Comparison of ENCODE assay signal across 9 cellular contexts in the genomic region with DNA sequence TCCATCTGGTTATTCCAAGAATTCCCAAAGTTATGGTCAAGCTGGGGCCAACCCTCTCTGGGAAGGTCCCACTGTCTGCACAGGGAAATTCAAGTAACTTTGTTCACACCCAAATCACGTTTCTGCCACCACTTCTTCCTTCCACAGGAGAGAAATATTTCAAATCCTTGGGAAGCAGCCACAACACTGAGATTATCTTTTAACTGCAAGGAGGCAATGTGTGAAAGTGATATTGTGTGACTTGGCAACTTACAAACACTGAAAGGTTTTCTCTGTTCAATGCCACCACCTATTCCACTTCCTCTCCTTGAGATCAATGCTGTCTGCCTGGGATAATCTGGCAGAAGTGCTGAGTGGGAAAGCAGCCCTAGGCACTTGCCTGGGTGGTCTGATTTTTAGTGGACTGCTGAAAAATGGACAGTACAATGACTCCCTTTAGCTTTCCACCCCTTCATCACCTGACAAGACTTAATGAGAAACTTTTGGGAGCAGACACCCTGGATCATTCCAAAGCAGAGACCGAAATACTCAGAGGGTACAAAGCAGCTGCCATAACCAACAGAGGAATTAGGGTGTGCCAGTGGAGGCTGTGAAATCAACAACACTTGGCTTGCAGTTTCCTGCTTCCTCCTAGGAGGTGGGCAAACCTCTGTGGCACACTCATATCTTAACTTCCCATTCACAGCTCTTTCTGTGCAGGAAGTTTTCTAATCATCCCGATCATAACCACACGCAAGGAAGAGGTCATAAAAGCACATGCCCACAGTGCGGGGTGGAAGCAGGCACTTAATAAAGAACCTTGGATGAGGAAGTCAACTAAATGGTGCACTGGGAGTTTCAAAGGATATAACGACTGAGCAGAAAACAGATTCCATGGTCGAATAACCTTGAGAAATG. TPM values are rescaled to one million over a fixed set of nuclear protein-coding genes. Genes with fewer than 3 reads are reported as not detected.
A peak's percentile ranks its signal among the peaks of the same experiment; 100 is the strongest.
DNase-seq lines count a peak whose midpoint lies in the region; ATAC-seq, FAIRE-seq and TF ChIP-seq lines count a peak whose summit lies in the region.
"Had no signal": no experiment of that assay in that cellular context is flagged by ENCODE, and none has a peak within 500 bp of the region (broad histone marks: within the 10 kb centered on the region; RNA-seq: fewer than 3 reads in every experiment).

No MANE protein-coding gene starts in this region.

- H3K27me3 ChIP-seq in K562 (ENCODE audit: control insufficient read depth in 2 of 2, insufficient read depth in 2 of 2, low read length in 2 of 2), result no peaks in the 10 kb centered on the region
- no peaks in the 10 kb centered on the region for H3K27me3 ChIP-seq in vagina

- no peaks in the 10 kb centered on the region for H3K27me3 Mint-ChIP-seq in memory B cell

- DNase-seq in Right ventricle myocardium inferior (ENCODE audit: missing footprints) (no peak), cardiac septum (ENCODE audit: low spot score) (no peak), K562 (ENCODE audit: extremely low read depth in 1 of 4, low spot score in 3 of 4) (no peak), memory B cell (ENCODE audit: low spot score in 2 of 2) (no peak), vagina (ENCODE audit: extremely low spot score in 2 of 2) (no peak), omental fat pad (ENCODE audit: low spot score) (no peak), NCI-H2081 treated with DMSO at 0.1 percent for 48 hours (lab: John Stamatoyannopoulos, UW) (no peak)
- DNase-seq: COR-L47 had no signal

- TF ChIP-seq POLR2A in K562 (conservative IDR thresholded peaks at IDR 0.05) (no peak), vagina (IDR thresholded peaks at IDR 0.05) (no peak)

- CTCF ChIA-PET in K562 (lab: Yijun Ruan, JAX; ENCODE audit: low intra/inter-chr PET ratio), result no interaction called here

- H3K27ac ChIP-seq in K562 (ENCODE audit: extremely low read depth, low read depth, low read length), result no peak overlapping the region
- H3K27ac ChIP-seq in vagina, result peak overlapping the region; percentile 40

- ATAC-seq in Right ventricle myocardium inferior (peak; percentile 12), K562 (no peak), memory B cell (ENCODE audit: low read depth) (no peak), omental fat pad (ENCODE audit: low FRiP score) (no peak), HG02970 (IDR thresholded peaks at IDR 0.05; ENCODE audit: low FRiP score, unreplicated experiment) (no peak)

- no peak overlapping the region for H2AFZ ChIP-seq in K562 (ENCODE audit: low read depth, low read length)

- H3K9ac ChIP-seq in K562 (ENCODE audit: insufficient read depth in 1 of 2, low read depth in 2 of 2, low read length in 2 of 2), result no peak overlapping the region

- H3K36me3 Mint-ChIP-seq in memory B cell, result peaks cover 24% of the 10 kb centered on the region

- H3K4me3 Mint-ChIP-seq in memory B cell, result peak overlapping the region; percentile 41

- no peak overlapping the region for H3K4me2 ChIP-seq in K562 (ENCODE audit: insufficient read depth, low read length)

- in situ Hi-C loops in K562 (cut with MboI), result no loop called here

- no peak for FAIRE-seq in K562 (lab: Jason Lieb, UNC)

- POLR2A ChIA-PET in K562 (lab: Yijun Ruan, JAX), result interaction anchor here (0.5 to 1.2 kb wide), 3 partner anchors 10 to 169 kb away, joined by 3 to 5 read pairs (median 3); no protein-coding TSS in a partner anchor

- intact Hi-C loops in Right ventricle myocardium inferior (cut with DNase I) (no loop called here), cardiac septum (cut with DNase I) (no loop called here), K562 (cut with micrococcal nuclease) (no loop called here), vagina (cut with DNase I) (no loop called here)

- H3K9me1 ChIP-seq in K562 (ENCODE audit: control insufficient read depth, insufficient read depth, low read length), result peaks cover 7% of the 10 kb centered on the region

- H3K4me3 ChIP-seq in K562, result no peak overlapping the region
- H3K4me3 ChIP-seq in vagina, result no peak overlapping the region

- H3K9me3 Mint-ChIP-seq in memory B cell, result no peaks in the 10 kb centered on the region

- H4K20me1 ChIP-seq in K562 (replicated peaks; ENCODE audit: control insufficient read depth, insufficient read depth, low read length), result peaks cover 10% of the 10 kb centered on the region; the same call in 1 of the 2 replicates

- peaks cover 73% of the 10 kb centered on the region for H3K79me2 ChIP-seq in K562 (ENCODE audit: control insufficient read depth, insufficient read depth, low read length)

- 78% methylated on average over 7 of the region's 7 CpGs for WGBS in K562 (ENCODE audit: insufficient coverage, low coverage, missing lambda C conversion rate)

- no peak for TF ChIP-seq EP300 in K562 (IDR thresholded peaks at IDR 0.05; ENCODE audit: low read length)

- peaks cover 45% of the 10 kb centered on the region for H3K36me3 ChIP-seq in K562 (ENCODE audit: control insufficient read depth, insufficient read depth, low read length)
- no peaks in the 10 kb centered on the region for H3K36me3 ChIP-seq in vagina

- H3K27ac Mint-ChIP-seq in memory B cell, result peak overlapping the region; percentile 38

- H3K9me3 ChIP-seq in K562 (replicated peaks; ENCODE audit: control insufficient read depth, insufficient read depth, low read depth, low read length), result no peaks in the 10 kb centered on the region; the same call in 1 of the 2 replicates
- H3K9me3 ChIP-seq in vagina, result no peaks in the 10 kb centered on the region

- TF ChIP-seq CTCF in K562 (IDR thresholded peaks at IDR 0.05 in 2 of 3, conservative IDR thresholded peaks at IDR 0.05 in 1 of 3; ENCODE audit: insufficient read depth in 2 of 3, low read depth in 1 of 3, low read length in 3 of 3), result no peak
- TF ChIP-seq CTCF in vagina (IDR thresholded peaks at IDR 0.05), result no peak
- no peak for TF ChIP-seq CTCF in omental fat pad (IDR thresholded peaks at IDR 0.05)

- H3K4me1 Mint-ChIP-seq in memory B cell, result peaks cover 57% of the 10 kb centered on the region

- no TSS peak for BruUV-seq in K562 (replicated peaks; lab: Mats Ljungman, UMichigan)

- TF ChIP-seq RAD21 in K562 (CRISPR knock-in tag; conservative IDR thresholded peaks at IDR 0.05 in 1 of 2, IDR thresholded peaks at IDR 0.05 in 1 of 2), result no peak

- H3K4me1 ChIP-seq in K562 (replicated peaks in 1 of 2; ENCODE audit: control insufficient read depth in 2 of 2, insufficient read depth in 2 of 2, low read length in 2 of 2) (peaks cover 15 to 22% of the 10 kb centered on the region in 2 experiments; a peak in 3 of 5 replicates), vagina (peaks cover 95% of the 10 kb centered on the region)

RNA-seq across cellular contexts. Expression of a gene that starts 5.4 kb away (rescaled TPM):
- total RNA-seq in Right ventricle myocardium inferior (42.6 TPM), cardiac septum (33.3 TPM), K562 (2014; rRNA removed) (15.2 and 23.5 TPM in 2 replicates), K562 (2014; rRNA removed; fragmentation: Illumina TruSeq; extraction: Trizol) (16.0 and 17.0 TPM in 2 replicates), K562 (2015; rRNA removed; fragmentation: Illumina TruSeq; extraction: Trizol) (20.0 and 20.1 TPM in 2 replicates), K562 (2021) (40.9 and 44.6 TPM in 2 replicates), vagina (56.7 TPM), omental fat pad (10 to 100 TPM; 55.5 to 99.4 (median 63.7) TPM)
- 69.8 and 124 TPM in 2 replicates for total RNA-seq in K562 (2011; cell fraction: chromatin; rRNA removed; ENCODE audit: low replicate concordance)
- 114 and 116 TPM in 2 replicates for total RNA-seq in K562 (2011; cell fraction: nucleolus; rRNA removed)
- 109 and 111 TPM in 2 replicates for total RNA-seq in K562 (2011; cell fraction: nucleoplasm; rRNA removed)
- polyA plus RNA-seq in K562 (2011; rRNA removed) (40.2 and 90.8 TPM in 2 replicates), K562 (2014; fragmentation: Illumina TruSeq; extraction: Trizol) (53.7 and 61.1 TPM in 2 replicates), K562 (2014; fragmentation: Nextera tagmentation; extraction: Ambion mirVana) (10 to 100 TPM in 1 of 2 experiments, 1 to 10 TPM in 1; 5.9 to 11.2 TPM), K562 (2014; rRNA removed) (28.1 and 40.0 TPM in 2 replicates)
- polyA plus RNA-seq in K562 (2011; cell fraction: cytosol; rRNA removed), result 101 and 104 TPM in 2 replicates
- 78.5 and 87.1 TPM in 2 replicates for polyA plus RNA-seq in K562 (2011; cell fraction: nucleus; rRNA removed)
- 44.8 and 53.4 TPM in 2 replicates for polyA plus RNA-seq in K562 (2012)
- polyA minus RNA-seq in K562 (2011; rRNA and poly(A)+ RNA removed), result 44.2 and 47.1 TPM in 2 replicates
- polyA minus RNA-seq in K562 (2011; cell fraction: cytosol; rRNA and poly(A)+ RNA removed), result 29.1 and 32.0 TPM in 2 replicates
- 20.1 and 28.2 TPM in 2 replicates for polyA minus RNA-seq in K562 (2011; cell fraction: nucleus; rRNA and poly(A)+ RNA removed)

RNA-seq across cellular contexts. Expression of a gene that starts 22.0 kb away (rescaled TPM):
- total RNA-seq in Right ventricle myocardium inferior (60.8 TPM), cardiac septum (44.5 TPM), K562 (2014; rRNA removed) (40.5 and 58.3 TPM in 2 replicates), K562 (2014; rRNA removed; fragmentation: Illumina TruSeq; extraction: Trizol) (28.1 and 34.5 TPM in 2 replicates), K562 (2015; rRNA removed; fragmentation: Illumina TruSeq; extraction: Trizol) (28.8 and 30.7 TPM in 2 replicates), K562 (2021) (40.3 and 42.1 TPM in 2 replicates), vagina (43.2 TPM), omental fat pad (10 to 100 TPM; 35.9 to 52.2 (median 44.7) TPM)
- total RNA-seq in K562 (2011; cell fraction: chromatin; rRNA removed; ENCODE audit: low replicate concordance), result 120 and 254 TPM in 2 replicates
- 166 and 183 TPM in 2 replicates for total RNA-seq in K562 (2011; cell fraction: nucleolus; rRNA removed)
- 164 and 172 TPM in 2 replicates for total RNA-seq in K562 (2011; cell fraction: nucleoplasm; rRNA removed)
- polyA plus RNA-seq in K562 (2011; rRNA removed) (56.8 and 73.8 TPM in 2 replicates), K562 (2014; fragmentation: Illumina TruSeq; extraction: Trizol) (78.7 and 105 TPM in 2 replicates), K562 (2014; fragmentation: Nextera tagmentation; extraction: Ambion mirVana) (10 to 100 TPM; 41.8 to 46.7 TPM), K562 (2014; rRNA removed) (36.3 and 41.2 TPM in 2 replicates)
- polyA plus RNA-seq in K562 (2011; cell fraction: cytosol; rRNA removed), result 76.8 and 97.4 TPM in 2 replicates
- polyA plus RNA-seq in K562 (2011; cell fraction: nucleus; rRNA removed), result 152 and 243 TPM in 2 replicates
- polyA plus RNA-seq in K562 (2012), result 60.4 and 65.3 TPM in 2 replicates
- polyA minus RNA-seq in K562 (2011; rRNA and poly(A)+ RNA removed), result 79.0 and 93.6 TPM in 2 replicates
- 38.3 and 38.9 TPM in 2 replicates for polyA minus RNA-seq in K562 (2011; cell fraction: cytosol; rRNA and poly(A)+ RNA removed)
- polyA minus RNA-seq in K562 (2011; cell fraction: nucleus; rRNA and poly(A)+ RNA removed), result 95.3 and 121 TPM in 2 replicates

RNA-seq across cellular contexts. Expression of a gene that starts 24.9 kb away (rescaled TPM):
- 42.3 TPM for total RNA-seq in Right ventricle myocardium inferior
- 25.6 TPM for total RNA-seq in cardiac septum
- 107 and 242 TPM in 2 replicates for total RNA-seq in K562 (2011; cell fraction: chromatin; rRNA removed; ENCODE audit: low replicate concordance)
- 124 and 125 TPM in 2 replicates for total RNA-seq in K562 (2011; cell fraction: nucleolus; rRNA removed)
- 82.4 and 89.4 TPM in 2 replicates for total RNA-seq in K562 (2011; cell fraction: nucleoplasm; rRNA removed)
- 34.9 and 35.9 TPM in 2 replicates for total RNA-seq in K562 (2014; rRNA removed)
- total RNA-seq in K562 (2014; rRNA removed; fragmentation: Illumina TruSeq; extraction: Trizol), result 18.2 and 19.3 TPM in 2 replicates
- 24.9 and 25.5 TPM in 2 replicates for total RNA-seq in K562 (2015; rRNA removed; fragmentation: Illumina TruSeq; extraction: Trizol)
- 36.9 and 38.3 TPM in 2 replicates for total RNA-seq in K562 (2021)
- 61.5 and 68.0 TPM in 2 replicates for polyA plus RNA-seq in K562 (2011; rRNA removed)
- 45.9 and 75.1 TPM in 2 replicates for polyA plus RNA-seq in K562 (2011; cell fraction: cytosol; rRNA removed)
- polyA plus RNA-seq in K562 (2011; cell fraction: nucleus; rRNA removed), result 426 and 551 TPM in 2 replicates
- polyA plus RNA-seq in K562 (2012), result 42.4 and 44.3 TPM in 2 replicates
- polyA plus RNA-seq in K562 (2014; fragmentation: Illumina TruSeq; extraction: Trizol), result 43.2 and 49.7 TPM in 2 replicates
- polyA plus RNA-seq in K562 (2014; fragmentation: Nextera tagmentation; extraction: Ambion mirVana), result under 1 TPM; 0.68 to 0.88 TPM
- 60.9 and 62.5 TPM in 2 replicates for polyA plus RNA-seq in K562 (2014; rRNA removed)
- polyA minus RNA-seq in K562 (2011; rRNA and poly(A)+ RNA removed), result 23.1 and 27.7 TPM in 2 replicates
- polyA minus RNA-seq in K562 (2011; cell fraction: cytosol; rRNA and poly(A)+ RNA removed), result 13.6 and 16.5 TPM in 2 replicates
- polyA minus RNA-seq in K562 (2011; cell fraction: nucleus; rRNA and poly(A)+ RNA removed), result 38.5 and 48.7 TPM in 2 replicates
- total RNA-seq in vagina, result 75.9 TPM
- 10 to 100 TPM; 23.2 to 52.6 (median 41.4) TPM for total RNA-seq in omental fat pad

RNA-seq across cellular contexts. Expression of a gene that starts 38.8 kb away (rescaled TPM):
- 110 TPM for total RNA-seq in Right ventricle myocardium inferior
- total RNA-seq in cardiac septum, result 62.5 TPM
- 89.6 and 158 TPM in 2 replicates for total RNA-seq in K562 (2011; cell fraction: chromatin; rRNA removed; ENCODE audit: low replicate concordance)
- total RNA-seq in K562 (2011; cell fraction: nucleolus; rRNA removed), result 91.7 and 93.2 TPM in 2 replicates
- total RNA-seq in K562 (2011; cell fraction: nucleoplasm; rRNA removed), result 102 and 120 TPM in 2 replicates
- 26.1 and 27.6 TPM in 2 replicates for total RNA-seq in K562 (2014; rRNA removed)
- total RNA-seq in K562 (2014; rRNA removed; fragmentation: Illumina TruSeq; extraction: Trizol), result 28.2 and 29.4 TPM in 2 replicates
- total RNA-seq in K562 (2015; rRNA removed; fragmentation: Illumina TruSeq; extraction: Trizol), result 17.5 and 19.1 TPM in 2 replicates
- total RNA-seq in K562 (2021), result 40.3 and 43.0 TPM in 2 replicates
- 50.4 and 58.4 TPM in 2 replicates for polyA plus RNA-seq in K562 (2011; rRNA removed)
- 36.0 and 55.5 TPM in 2 replicates for polyA plus RNA-seq in K562 (2011; cell fraction: cytosol; rRNA removed)
- 288 and 307 TPM in 2 replicates for polyA plus RNA-seq in K562 (2011; cell fraction: nucleus; rRNA removed)
- polyA plus RNA-seq in K562 (2012), result 18.3 and 40.2 TPM in 2 replicates
- polyA plus RNA-seq in K562 (2014; fragmentation: Illumina TruSeq; extraction: Trizol), result 29.7 and 35.3 TPM in 2 replicates
- 10 to 100 TPM in 1 of 2 experiments, 1 to 10 TPM in 1; 6.8 to 10.2 TPM for polyA plus RNA-seq in K562 (2014; fragmentation: Nextera tagmentation; extraction: Ambion mirVana)
- 47.9 and 50.4 TPM in 2 replicates for polyA plus RNA-seq in K562 (2014; rRNA removed)
- polyA minus RNA-seq in K562 (2011; rRNA and poly(A)+ RNA removed), result 19.0 and 21.3 TPM in 2 replicates
- 7.7 and 8.3 TPM in 2 replicates for polyA minus RNA-seq in K562 (2011; cell fraction: cytosol; rRNA and poly(A)+ RNA removed)
- 35.0 and 39.9 TPM in 2 replicates for polyA minus RNA-seq in K562 (2011; cell fraction: nucleus; rRNA and poly(A)+ RNA removed)
- total RNA-seq in vagina, result 51.6 TPM
- 10 to 100 TPM; 45.0 to 89.9 (median 59.8) TPM for total RNA-seq in omental fat pad

RNA-seq across cellular contexts. Expression of a gene that starts 41.4 kb away (rescaled TPM):
- total RNA-seq in Right ventricle myocardium inferior (2.8 TPM), cardiac septum (0.67 TPM), K562 (2014; rRNA removed) (not detected in 2 replicates), K562 (2014; rRNA removed; fragmentation: Illumina TruSeq; extraction: Trizol) (not detected in 2 replicates), K562 (2015; rRNA removed; fragmentation: Illumina TruSeq; extraction: Trizol) (not detected in 2 replicates), K562 (2021) (not detected in 2 replicates), vagina (not detected), omental fat pad (not detected)
- not detected in 2 replicates for total RNA-seq in K562 (2011; cell fraction: chromatin; rRNA removed; ENCODE audit: low replicate concordance)
- not detected in 2 replicates for total RNA-seq in K562 (2011; cell fraction: nucleolus; rRNA removed)
- not detected in 2 replicates for total RNA-seq in K562 (2011; cell fraction: nucleoplasm; rRNA removed)
- polyA plus RNA-seq in K562 (2011; rRNA removed) (not detected in 2 replicates), K562 (2014; fragmentation: Illumina TruSeq; extraction: Trizol) (not detected in 2 replicates), K562 (2014; fragmentation: Nextera tagmentation; extraction: Ambion mirVana) (not detected), K562 (2014; rRNA removed) (not detected in 2 replicates)
- 0.04 TPM in 1 of 2 replicates, not detected in the other for polyA plus RNA-seq in K562 (2011; cell fraction: cytosol; rRNA removed)
- 0.04 TPM in 1 of 2 replicates, not detected in the other for polyA plus RNA-seq in K562 (2011; cell fraction: nucleus; rRNA removed)
- not detected in 2 replicates for polyA plus RNA-seq in K562 (2012)
- not detected in 2 replicates for polyA minus RNA-seq in K562 (2011; rRNA and poly(A)+ RNA removed)
- polyA minus RNA-seq in K562 (2011; cell fraction: cytosol; rRNA and poly(A)+ RNA removed), result not detected in 2 replicates
- not detected in 2 replicates for polyA minus RNA-seq in K562 (2011; cell fraction: nucleus; rRNA and poly(A)+ RNA removed)
